Comparison of ENCODE assay signal across 14 cellular contexts in genomic region chr6:109793015-109793414, GRCh38.
A peak's percentile ranks its signal among the peaks of the same experiment; 100 is the strongest.
DNase-seq lines count a peak whose midpoint lies in the region; ATAC-seq and TF ChIP-seq lines count a peak whose summit lies in the region.
"Had no signal": no experiment of that assay in that cellular context is flagged by ENCODE, and none has a peak within 500 bp of the region (broad histone marks: within the 10 kb centered on the region; RNA-seq: fewer than 3 reads in every experiment).

No MANE protein-coding gene starts in this region.

- H3K79me1 ChIP-seq in IMR-90 (ENCODE audit: low read depth in 1 of 2, low read length in 2 of 2) (peaks cover 0 to 3% of the 10 kb centered on the region in 2 experiments; a peak in 1 of 4 replicates), trophoblast cell (ENCODE audit: low read length) (peaks cover 4% of the 10 kb centered on the region)

- H3K27ac ChIP-seq in ACC112 (ENCODE audit: low read depth, low read length), result peak overlapping the region; percentile 99
- no peak overlapping the region for H3K27ac ChIP-seq in IMR-90 (ENCODE audit: insufficient read depth, low read length)
- H3K27ac ChIP-seq in trophoblast cell (ENCODE audit: low read depth, low read length), result no peak overlapping the region

- H3K9me3 Mint-ChIP-seq in activated CD8-positive, alpha-beta T cell treated with anti-CD3 and anti-CD28 coated beads for 36 hours, result no peaks in the 10 kb centered on the region
- H3K9me3 Mint-ChIP-seq: activated naive CD4-positive, alpha-beta T cell treated with anti-CD3 and anti-CD28 coated beads, Interleukin-2, amount 10 ng/mL, durations not matched to agents 7 days and 5 days; dendritic cell treated with granulocyte-macrophage colony-stimulating factor and Interleukin-4, amounts not matched to agents 40 ng/mL and 50 ng/mL, for 4 days; naive thymus-derived CD4-positive, alpha-beta T cell had no signal

- H2BK12ac ChIP-seq in trophoblast cell (ENCODE audit: low read length), result no peak overlapping the region

- H2BK20ac ChIP-seq in IMR-90 (ENCODE audit: low read depth, low read length), result peak overlapping the region; percentile 87

- WGBS in IMR-90 (ENCODE audit: extremely low coverage in 2 of 2, insufficient read length in 1 of 2), 2 experiments, result no CpG with 5 or more reads among the region's 1 CpG
- WGBS in trophoblast cell (ENCODE audit: extremely low coverage, insufficient coverage, insufficient read length), result no CpG with 5 or more reads among the region's 1 CpG

- H2BK5ac ChIP-seq in IMR-90 (ENCODE audit: low read depth, low read length, poor library complexity, severe bottlenecking) (peak overlapping the region; percentile 66), trophoblast cell (ENCODE audit: low read depth, low read length, poor library complexity) (no peak overlapping the region)

- H3K36me3 Mint-ChIP-seq in activated CD8-positive, alpha-beta T cell treated with anti-CD3 and anti-CD28 coated beads for 36 hours (ENCODE audit: low read depth), result peaks cover 2% of the 10 kb centered on the region

- H2AFZ ChIP-seq in ACC112 (ENCODE audit: low read length, unreplicated experiment) (peak overlapping the region; percentile 79), IMR-90 (replicated peaks; ENCODE audit: low read length, poor library complexity) (no peak overlapping the region), trophoblast cell (ENCODE audit: insufficient read depth, low read length, poor library complexity) (no peak overlapping the region)

- no TSS peak for BruUV-seq in IMR-90 (replicated peaks; lab: Mats Ljungman, UMichigan)

- 0 out of 3 replicates have a peak overlapping the region, but pooled peaks have one; percentile 0 for H2BK15ac ChIP-seq in IMR-90 (ENCODE audit: low read depth, low read length)

- H3K36me3 ChIP-seq in ACC112 (ENCODE audit: insufficient read depth, low read length), result no peaks in the 10 kb centered on the region
- H3K36me3 ChIP-seq in IMR-90 (ENCODE audit: control insufficient read depth, insufficient read depth, low read length), result no peaks in the 10 kb centered on the region; the same call in 1 of the 2 replicates
- H3K36me3 ChIP-seq in trophoblast cell (ENCODE audit: control insufficient read depth in 1 of 2, insufficient read depth in 2 of 2, low read length in 2 of 2), result no peaks in the 10 kb centered on the region

- H2BK120ac ChIP-seq in IMR-90 (ENCODE audit: low read depth, low read length) (peak overlapping the region; percentile 80), trophoblast cell (ENCODE audit: insufficient read depth, low read length, poor library complexity) (no peak overlapping the region)

- H3K4me3 ChIP-seq in ACC112 (ENCODE audit: low read depth, low read length) (peak overlapping the region; percentile 50; the same call in 1 of the 2 replicates), IMR-90 (ENCODE audit: insufficient read depth, low read depth, low read length) (no peak overlapping the region), fibroblast of mammary gland (ENCODE audit: control insufficient read depth, low read depth, low read length) (no peak overlapping the region), trophoblast cell (ENCODE audit: low read depth, low read length) (no peak overlapping the region)
- H3K4me3 ChIP-seq: esophagus muscularis mucosa had no signal

- TF ChIP-seq CTCF in IMR-90 (conservative IDR thresholded peaks at IDR 0.05; ENCODE audit: low read depth, low read length) (no peak), fibroblast of mammary gland (conservative IDR thresholded peaks at IDR 0.05; ENCODE audit: control insufficient read depth, insufficient read depth, low read depth, low read length) (no peak)
- no peak for TF ChIP-seq CTCF in activated CD8-positive, alpha-beta T cell treated with anti-CD3 and anti-CD28 coated beads for 36 hours (IDR thresholded peaks at IDR 0.05)

- no peak overlapping the region for H3K56ac ChIP-seq in IMR-90 (ENCODE audit: extremely low read depth, insufficient read depth, low read length)

- H2AK5ac ChIP-seq in IMR-90 (ENCODE audit: low read depth, low read length) (no peak overlapping the region), trophoblast cell (ENCODE audit: low read length) (no peak overlapping the region)

- H4K20me1 ChIP-seq in IMR-90 (ENCODE audit: insufficient read depth, low read length), result no peaks in the 10 kb centered on the region

- dilution Hi-C loops in IMR-90 (cut with HindIII; ENCODE audit: low sequenced_read_pairs, unreplicated experiment), result no loop called here

- H3K4me3 Mint-ChIP-seq in activated CD8-positive, alpha-beta T cell treated with anti-CD3 and anti-CD28 coated beads for 36 hours, result no peak overlapping the region
- H3K4me3 Mint-ChIP-seq: activated naive CD4-positive, alpha-beta T cell treated with anti-CD3 and anti-CD28 coated beads, Interleukin-2, amount 10 ng/mL, durations not matched to agents 7 days and 5 days; dendritic cell treated with granulocyte-macrophage colony-stimulating factor and Interleukin-4, amounts not matched to agents 40 ng/mL and 50 ng/mL, for 4 days; naive thymus-derived CD4-positive, alpha-beta T cell had no signal

- in situ Hi-C loops in IMR-90 (cut with MboI; ENCODE audit: low sequenced_read_pairs), result no loop called here

- H4K91ac ChIP-seq in IMR-90 (ENCODE audit: insufficient read depth, low read depth, low read length) (peak overlapping the region; percentile 26), trophoblast cell (ENCODE audit: low read depth, low read length) (no peak overlapping the region)

- H3K27ac Mint-ChIP-seq in activated CD8-positive, alpha-beta T cell treated with anti-CD3 and anti-CD28 coated beads for 36 hours, result no peak overlapping the region
- H3K27ac Mint-ChIP-seq: activated naive CD4-positive, alpha-beta T cell treated with anti-CD3 and anti-CD28 coated beads, Interleukin-2, amount 10 ng/mL, durations not matched to agents 7 days and 5 days; dendritic cell treated with granulocyte-macrophage colony-stimulating factor and Interleukin-4, amounts not matched to agents 40 ng/mL and 50 ng/mL, for 4 days; progenitor cell of endocrine pancreas had no signal

- peaks cover 4% of the 10 kb centered on the region for H3K4me1 Mint-ChIP-seq in activated CD8-positive, alpha-beta T cell treated with anti-CD3 and anti-CD28 coated beads for 36 hours (ENCODE audit: low read depth)
- H3K4me1 Mint-ChIP-seq: activated naive CD4-positive, alpha-beta T cell treated with anti-CD3 and anti-CD28 coated beads, Interleukin-2, amount 10 ng/mL, durations not matched to agents 7 days and 5 days had no signal

- H3K9me3 ChIP-seq in IMR-90 (ENCODE audit: control insufficient read depth, insufficient read depth, low read length) (no peaks in the 10 kb centered on the region), trophoblast cell (ENCODE audit: insufficient read depth, low read depth, low read length) (no peaks in the 10 kb centered on the region)
- H3K9me3 ChIP-seq: esophagus muscularis mucosa had no signal

- DNase-seq in IMR-90 (no peak), fibroblast of mammary gland (ENCODE audit: low read depth) (peak; percentile 27), trophoblast cell (peak; percentile 33 to 88), hippocampal formation (lab: John Stamatoyannopoulos, UW) (no peak)
- no peak for DNase-seq in activated CD8-positive, alpha-beta T cell treated with anti-CD3 and anti-CD28 coated beads for 36 hours
- DNase-seq: activated naive CD4-positive, alpha-beta T cell treated with anti-CD3 and anti-CD28 coated beads, Interleukin-2, amount 10 ng/mL, durations not matched to agents 7 days and 5 days; naive thymus-derived CD4-positive, alpha-beta T cell; NCI-H2227 treated with DMSO at 0.1 percent for 48 hours had no signal

- no peak for TF ChIP-seq RAD21 in IMR-90 (IDR thresholded peaks at IDR 0.05; ENCODE audit: low read length)

- H4K5ac ChIP-seq in IMR-90 (ENCODE audit: low read depth, low read length), result no peak overlapping the region; the same call in 1 of the 2 replicates

- H4K8ac ChIP-seq in IMR-90 (ENCODE audit: low read depth in 2 of 2, low read length in 2 of 2) (peak overlapping the region in 1 of 2 experiments; percentile 68; a peak in 2 of 4 replicates), trophoblast cell (ENCODE audit: low read depth, low read length) (no peak overlapping the region)

- no peak for TF ChIP-seq POLR2A in IMR-90 (IDR thresholded peaks at IDR 0.05; ENCODE audit: low read depth, low read length)

- no peaks in the 10 kb centered on the region for H3K27me3 Mint-ChIP-seq in activated CD8-positive, alpha-beta T cell treated with anti-CD3 and anti-CD28 coated beads for 36 hours
- H3K27me3 Mint-ChIP-seq: activated naive CD4-positive, alpha-beta T cell treated with anti-CD3 and anti-CD28 coated beads, Interleukin-2, amount 10 ng/mL, durations not matched to agents 7 days and 5 days; dendritic cell treated with granulocyte-macrophage colony-stimulating factor and Interleukin-4, amounts not matched to agents 40 ng/mL and 50 ng/mL, for 4 days; naive thymus-derived CD4-positive, alpha-beta T cell; progenitor cell of endocrine pancreas had no signal

- H3K23ac ChIP-seq in IMR-90 (ENCODE audit: low read depth, low read length) (peak overlapping the region; percentile 13; the same call in 1 of the 2 replicates), trophoblast cell (ENCODE audit: low read length) (no peak overlapping the region)

- H3K4me2 ChIP-seq in IMR-90 (ENCODE audit: low read depth, low read length) (no peak overlapping the region), trophoblast cell (ENCODE audit: low read length) (no peak overlapping the region)

- POLR2A ChIA-PET in IMR-90 (lab: Charles Lee; ENCODE audit: unreplicated experiment), result no interaction called here
- POLR2A ChIA-PET in activated CD8-positive, alpha-beta T cell treated with anti-CD3 and anti-CD28 coated beads for 36 hours (lab: Charles Lee), result no interaction called here

- H3K27me3 ChIP-seq in ACC112 (ENCODE audit: insufficient read depth, low read length) (no peaks in the 10 kb centered on the region), IMR-90 (ENCODE audit: control insufficient read depth, insufficient read depth, low read length) (no peaks in the 10 kb centered on the region), trophoblast cell (ENCODE audit: insufficient read depth, low read length) (no peaks in the 10 kb centered on the region)
- H3K27me3 ChIP-seq: esophagus muscularis mucosa had no signal

- H3K18ac ChIP-seq in IMR-90 (ENCODE audit: low read depth, low read length) (peak overlapping the region; percentile 56; the same call in 1 of the 2 replicates), trophoblast cell (ENCODE audit: low read length) (no peak overlapping the region)

- intact Hi-C loops in IMR-90 (cut with micrococcal nuclease), result loop anchor here (10.0 kb wide), 1 partner anchor 242 kb away; no protein-coding TSS in a partner anchor
- intact Hi-C loops in activated CD8-positive, alpha-beta T cell treated with anti-CD3 and anti-CD28 coated beads for 36 hours (cut with micrococcal nuclease), result no loop called here

- H4K12ac ChIP-seq in trophoblast cell (ENCODE audit: low read depth, low read length), result no peak overlapping the region

- H3K14ac ChIP-seq in IMR-90 (replicated peaks; ENCODE audit: low read depth, low read length) (peak overlapping the region; percentile 61; the same call in 1 of the 2 replicates), trophoblast cell (ENCODE audit: low read length) (no peak overlapping the region)

- H2AK9ac ChIP-seq in IMR-90 (replicated peaks; ENCODE audit: low read depth, low read length, poor library complexity), result no peak overlapping the region

- no peaks in the 10 kb centered on the region for H3K79me2 ChIP-seq in ACC112 (ENCODE audit: control insufficient read depth, insufficient read depth, low read length, unreplicated experiment)
- no peaks in the 10 kb centered on the region for H3K79me2 ChIP-seq in trophoblast cell (ENCODE audit: control insufficient read depth, insufficient read depth, low read length, poor library complexity)

- H3K4me1 ChIP-seq in ACC112 (ENCODE audit: control insufficient read depth, insufficient read depth, low read length, unreplicated experiment) (peaks cover 58% of the 10 kb centered on the region), IMR-90 (ENCODE audit: control insufficient read depth, insufficient read depth, low read length) (peaks cover 15% of the 10 kb centered on the region), trophoblast cell (ENCODE audit: control insufficient read depth in 1 of 2, insufficient read depth in 2 of 2, low read length in 2 of 2) (peaks cover 2 to 3% of the 10 kb centered on the region in 2 experiments)

- no peak overlapping the region for H3K9ac ChIP-seq in IMR-90 (ENCODE audit: low read depth, low read length)
- H3K9ac ChIP-seq in trophoblast cell (ENCODE audit: low read length), result no peak overlapping the region

- ATAC-seq in IMR-90 (ENCODE audit: low read depth) (no peak), GM21723 (IDR thresholded peaks at IDR 0.05; ENCODE audit: unreplicated experiment) (no peak), HG02610 (IDR thresholded peaks at IDR 0.05; ENCODE audit: unreplicated experiment) (no peak)
- no peak for ATAC-seq in activated CD8-positive, alpha-beta T cell treated with anti-CD3 and anti-CD28 coated beads for 36 hours

- CTCF ChIA-PET in IMR-90 (lab: Yijun Ruan, JAX), result no interaction called here
- CTCF ChIA-PET in activated CD8-positive, alpha-beta T cell treated with anti-CD3 and anti-CD28 coated beads for 36 hours (lab: Charles Lee), result no interaction called here

- H3K9me1 ChIP-seq in IMR-90 (ENCODE audit: insufficient read depth, low read length), result peaks cover 19% of the 10 kb centered on the region

- peak overlapping the region; percentile 33; the same call in 1 of the 2 replicates for H3K4ac ChIP-seq in IMR-90 (ENCODE audit: low read depth, low read length)
- no peak overlapping the region for H3K4ac ChIP-seq in trophoblast cell (ENCODE audit: low read depth, low read length)

Comparison
In these comparisons a context has a peak if more than half of its experiments do, and no peak if none do; other contexts are left out.
1. DNase-seq: peak in fibroblast of mammary gland (single experiment) and trophoblast cell (2 of 2); none in IMR-90 (single experiment), activated CD8-positive, alpha-beta T cell treated with anti-CD3 and anti-CD28 coated beads for 36 hours (single experiment) and hippocampal formation (0 of 2).